8 cellular contexts compared by ENCODE assay signal in genomic region chr12:12081836-12082497, GRCh38. TPM values are rescaled to one million over a fixed set of nuclear protein-coding genes. Genes with fewer than 3 reads are reported as not detected.
DNase-seq lines count a peak whose midpoint lies in the region; ATAC-seq and TF ChIP-seq lines count a peak whose summit lies in the region.

No MANE protein-coding gene starts in this region.

- H3K9me3 ChIP-seq in HAP-1, result no peaks in the 10 kb centered on the region
- H3K9me3 ChIP-seq in testis, result no peaks in the 10 kb centered on the region

- peak; percentile 48 for TF ChIP-seq CTCF in choroid plexus epithelial cell (conservative IDR thresholded peaks at IDR 0.05; ENCODE audit: low read depth, low read length)
- peak in 1 of 3 experiments; percentile 15 for TF ChIP-seq CTCF in testis (IDR thresholded peaks at IDR 0.05)

- intact Hi-C loops in testis (cut with DNase I; ENCODE audit: low total_unique reads), result loop anchor here (10.0 kb wide), 1 partner anchor 243 kb away; no protein-coding TSS in a partner anchor

- in situ Hi-C loops in HAP-1 (cut with MboI; ENCODE audit: low sequenced_read_pairs), result loop anchor here (10.0 kb wide), 1 partner anchor 253 kb away; no protein-coding TSS in a partner anchor

- DNase-seq in DMS53 treated with DMSO at 0.1 percent for 48 hours (lab: John Stamatoyannopoulos, UW; ENCODE audit: unreplicated experiment) (peak; percentile 96), HAP-1 (ENCODE audit: low spot score in 2 of 2) (peak; percentile 27 to 36), NCI-H446 treated with DMSO at 0.1 percent for 48 hours (lab: John Stamatoyannopoulos, UW) (peak; percentile 31), choroid plexus epithelial cell (ENCODE audit: low read depth) (peak; percentile 72), lung microvascular endothelial cell (ENCODE audit: low read depth in 2 of 2) (peak; percentile 82 to 83), UCSD-AML1 (lab: John Stamatoyannopoulos, UW; ENCODE audit: unreplicated experiment) (no peak), testis (no peak)

- TF ChIP-seq POLR2A in testis (IDR thresholded peaks at IDR 0.05), result no peak

- H3K36me3 ChIP-seq in HAP-1 (replicated peaks) (no peaks in the 10 kb centered on the region), testis (ENCODE audit: low read depth, missing control alignments) (no peaks in the 10 kb centered on the region)

- no peak overlapping the region for H3K27ac ChIP-seq in testis

- H3K4me1 ChIP-seq in HAP-1 (peaks cover 11% of the 10 kb centered on the region), testis (no peaks in the 10 kb centered on the region)

- 80 to 93% methylated on average over 3 of the region's 3 CpGs for WGBS in testis, 2 donors

- H3K27me3 ChIP-seq in HAP-1 (ENCODE audit: low read depth) (no peaks in the 10 kb centered on the region), testis (no peaks in the 10 kb centered on the region)

- ATAC-seq in GM18873 (IDR thresholded peaks at IDR 0.05; ENCODE audit: low FRiP score, unreplicated experiment), result no peak

- H3K4me3 ChIP-seq in HAP-1 (no peak overlapping the region), choroid plexus epithelial cell (ENCODE audit: low read depth, low read length) (no peak overlapping the region), testis (no peak overlapping the region)

RNA-seq across cellular contexts. Expression of gene BCL2L14, which starts 11.2 kb away (rescaled TPM):
- total RNA-seq in lung microvascular endothelial cell, result not detected in 2 replicates
- total RNA-seq in testis, result 10 to 100 TPM; 18.8 to 51.4 TPM
- polyA plus RNA-seq in testis (ENCODE audit: insufficient read depth, low read depth, low replicate concordance), result 79.9 TPM

Comparison
In these comparisons a context has a peak if more than half of its experiments do, and no peak if none do; other contexts are left out.
1. DNase-seq: peak in DMS53 treated with DMSO at 0.1 percent for 48 hours (single experiment), HAP-1 (2 of 2), NCI-H446 treated with DMSO at 0.1 percent for 48 hours (single experiment), choroid plexus epithelial cell (single experiment) and lung microvascular endothelial cell (2 of 2); none in UCSD-AML1 (single experiment) and testis (single experiment).
2. RNA of gene BCL2L14, which starts 11.2 kb away (total RNA-seq): 18.8 to 51.4 TPM in testis; not detected in lung microvascular endothelial cell; every median in the first group is over 10 times any median in the second.